Comparison of ENCODE assay signal across 1 cellular context in genomic region chr12:118981285-118982201, GRCh38.
TF ChIP-seq lines count a peak whose summit lies in the region.

A gene with protein sequence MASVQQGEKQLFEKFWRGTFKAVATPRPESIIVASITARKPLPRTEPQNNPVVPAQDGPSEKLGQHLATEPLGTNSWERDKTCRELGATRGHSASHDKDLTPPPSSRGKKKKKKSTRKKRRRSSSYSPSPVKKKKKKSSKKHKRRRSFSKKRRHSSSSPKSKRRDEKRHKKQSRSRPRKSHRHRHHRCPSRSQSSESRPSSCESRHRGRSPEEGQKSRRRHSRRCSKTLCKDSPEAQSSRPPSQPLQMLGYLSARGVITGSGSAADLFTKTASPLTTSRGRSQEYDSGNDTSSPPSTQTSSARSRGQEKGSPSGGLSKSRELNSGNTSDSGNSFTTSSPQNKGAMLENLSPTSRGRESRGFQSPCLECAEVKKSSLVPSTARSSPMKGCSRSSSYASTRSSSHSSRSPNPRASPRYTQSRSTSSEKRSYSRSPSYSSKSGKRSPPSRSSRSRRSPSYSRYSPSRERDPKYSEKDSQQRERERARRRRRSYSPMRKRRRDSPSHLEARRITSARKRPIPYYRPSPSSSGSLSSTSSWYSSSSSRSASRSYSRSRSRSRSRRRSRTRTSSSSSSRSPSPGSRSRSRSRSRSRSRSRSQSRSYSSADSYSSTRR (plus strand): TSS chr12:118981541. CDS start chr12:118981883, 342 bp downstream.

TF ChIP-seq in WTC11, 78 proteins besides CTCF, POLR2A, EP300 and RAD21 (continued from another document):
- TF ChIP-seq NFE2L1 (CRISPR knock-in tag; IDR thresholded peaks at IDR 0.05) (peak; percentile 87), NFYB (CRISPR knock-in tag; conservative IDR thresholded peaks at IDR 0.05; ENCODE audit: low read depth) (no peak)
